Comparison of ENCODE assay signal across 1 cellular context in the genomic region with DNA sequence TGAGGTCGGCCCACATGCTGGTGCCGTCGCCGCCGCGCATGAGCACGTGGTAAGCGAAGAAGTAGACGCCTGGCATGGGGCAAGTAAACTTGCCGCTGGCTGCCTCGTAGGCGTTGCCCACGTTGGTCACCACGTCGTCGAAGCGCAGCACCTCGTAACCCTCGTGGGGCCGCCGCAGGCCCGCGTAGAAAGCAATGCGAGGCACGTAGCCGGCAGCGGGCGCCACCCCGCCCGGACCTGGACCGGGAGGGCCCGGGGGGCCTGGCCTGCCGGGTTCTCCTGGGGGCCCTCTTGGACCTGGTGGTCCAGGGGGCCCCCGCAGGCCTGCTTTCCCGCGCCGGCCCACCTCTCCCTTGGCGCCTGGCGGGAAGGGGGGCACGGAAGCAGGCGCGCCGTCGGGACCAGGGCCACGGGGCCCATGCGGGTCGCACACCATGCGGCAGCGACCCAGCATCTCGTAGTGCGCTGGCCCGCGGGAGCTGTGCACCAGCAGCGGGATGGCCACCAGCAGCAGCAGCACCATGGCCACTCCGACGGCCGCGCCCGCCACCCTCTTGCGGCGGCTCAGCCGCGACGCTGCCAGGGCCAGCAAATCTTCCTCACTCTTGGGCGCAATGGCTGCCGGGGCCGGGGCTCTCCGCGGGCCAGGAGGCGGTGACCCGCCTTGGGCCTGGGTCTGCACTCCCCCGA.
TF ChIP-seq lines count a peak whose summit lies in the region.

No MANE protein-coding gene starts in this region.

TF ChIP-seq in HEK293T, 16 proteins besides CTCF, POLR2A, EP300 and RAD21:
- TF ChIP-seq FOXA1 (IDR thresholded peaks at IDR 0.05) (no peak), BHLHE40 (IDR thresholded peaks at IDR 0.05; ENCODE audit: borderline replicate concordance) (no peak), CTBP1 (IDR thresholded peaks at IDR 0.05; ENCODE audit: borderline replicate concordance) (no peak), ZNF384 (IDR thresholded peaks at IDR 0.05) (no peak), SUZ12 (IDR thresholded peaks at IDR 0.05) (no peak), TARDBP (IDR thresholded peaks at IDR 0.05) (no peak), FOXK2 (IDR thresholded peaks at IDR 0.05) (no peak), ARNT (IDR thresholded peaks at IDR 0.05) (no peak), LEF1 (IDR thresholded peaks at IDR 0.05; ENCODE audit: borderline replicate concordance) (no peak), ELF4 (IDR thresholded peaks at IDR 0.05) (no peak), NFRKB (IDR thresholded peaks at IDR 0.05) (no peak), SP1 (IDR thresholded peaks at IDR 0.05) (no peak), L3MBTL2 (conservative IDR thresholded peaks at IDR 0.05) (no peak), HDGF (IDR thresholded peaks at IDR 0.05; ENCODE audit: borderline replicate concordance) (no peak), FOXM1 (IDR thresholded peaks at IDR 0.05; ENCODE audit: borderline replicate concordance) (no peak)
- TF ChIP-seq, protein P1, sequence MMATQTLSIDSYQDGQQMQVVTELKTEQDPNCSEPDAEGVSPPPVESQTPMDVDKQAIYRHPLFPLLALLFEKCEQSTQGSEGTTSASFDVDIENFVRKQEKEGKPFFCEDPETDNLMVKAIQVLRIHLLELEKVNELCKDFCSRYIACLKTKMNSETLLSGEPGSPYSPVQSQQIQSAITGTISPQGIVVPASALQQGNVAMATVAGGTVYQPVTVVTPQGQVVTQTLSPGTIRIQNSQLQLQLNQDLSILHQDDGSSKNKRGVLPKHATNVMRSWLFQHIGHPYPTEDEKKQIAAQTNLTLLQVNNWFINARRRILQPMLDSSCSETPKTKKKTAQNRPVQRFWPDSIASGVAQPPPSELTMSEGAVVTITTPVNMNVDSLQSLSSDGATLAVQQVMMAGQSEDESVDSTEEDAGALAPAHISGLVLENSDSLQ (IDR thresholded peaks at IDR 0.05) = no peak
